In the genomic region with DNA sequence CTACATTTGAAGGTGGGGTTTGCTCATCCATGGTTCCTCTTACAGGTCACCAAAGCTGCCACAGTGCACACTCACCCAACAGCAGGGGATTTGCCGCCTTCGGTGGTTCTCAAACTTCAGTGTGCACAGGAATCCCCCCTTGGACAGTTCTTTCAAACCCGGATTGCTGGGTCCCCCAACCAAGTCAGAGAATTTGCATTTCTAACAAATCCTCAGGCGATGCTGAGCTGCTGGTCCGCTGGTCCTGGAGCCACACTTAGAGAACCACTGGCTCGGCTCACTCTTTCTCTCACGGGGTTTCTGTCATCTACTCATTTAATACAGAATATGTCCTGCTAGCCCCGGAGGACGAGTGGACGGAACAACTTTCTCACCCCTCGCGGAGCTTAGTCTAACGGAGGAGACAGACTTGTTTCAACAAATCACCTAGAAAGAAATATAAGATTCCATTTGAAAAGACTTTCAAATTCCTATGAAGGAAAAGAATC, we compare ENCODE assay signal across 9 cellular contexts. TPM values are rescaled to one million over a fixed set of nuclear protein-coding genes. Genes with fewer than 3 reads are reported as not detected.
DNase-seq lines count a peak whose midpoint lies in the region; ATAC-seq and TF ChIP-seq lines count a peak whose summit lies in the region.
"Had no signal": no experiment of that assay in that cellular context is flagged by ENCODE, and none has a peak within 500 bp of the region (broad histone marks: within the 10 kb centered on the region; RNA-seq: fewer than 3 reads in every experiment).

No MANE protein-coding gene starts in this region.

- H3K4me3 ChIP-seq in MG63, result no peak overlapping the region

- peak overlapping the region; percentile 66; the same call in 1 of the 2 replicates for H3K4me3 Mint-ChIP-seq in HFFc6
- peak overlapping the region; percentile 76 for H3K4me3 Mint-ChIP-seq in activated T-helper 1 cell treated with anti-CD3 and anti-CD28 coated beads, Interleukin-12 subunit alpha, Interleukin-12 subunit beta, Interleukin-2, Interleukin-4 antibody, amounts not matched to agents 30 ng/mL and 10 ng/mL and 1 ng/mL, durations not matched to agents 14 hours and 24 hours and 36 hours
- H3K4me3 Mint-ChIP-seq in stimulated activated effector memory CD8-positive, alpha-beta T cell treated with anti-CD3 and anti-CD28 coated beads, Interleukin-12 subunit alpha, Interleukin-12 subunit beta, amount 100 ng/mL, for 72 hours, result peak overlapping the region; percentile 76

- intact Hi-C loops in activated T-helper 1 cell treated with anti-CD3 and anti-CD28 coated beads, Interleukin-12 subunit alpha, Interleukin-12 subunit beta, Interleukin-2, Interleukin-4 antibody, amounts not matched to agents 30 ng/mL and 10 ng/mL and 1 ng/mL, durations not matched to agents 14 hours and 24 hours and 36 hours (cut with micrococcal nuclease), result loop anchor here (1.0 to 2.0 kb wide), 6 partner anchors 24 to 882 kb away; partner anchors contain the start of gene ZFP36L1

- H3K36me3 ChIP-seq in MG63, result no peaks in the 10 kb centered on the region
- H3K36me3 ChIP-seq: cardiac muscle cell had no signal

- H3K36me3 Mint-ChIP-seq in HFFc6 (ENCODE audit: low read depth), result peaks cover 7% of the 10 kb centered on the region
- H3K36me3 Mint-ChIP-seq in activated T-helper 1 cell treated with anti-CD3 and anti-CD28 coated beads, Interleukin-12 subunit alpha, Interleukin-12 subunit beta, Interleukin-2, Interleukin-4 antibody, amounts not matched to agents 30 ng/mL and 10 ng/mL and 1 ng/mL, durations not matched to agents 14 hours and 24 hours and 36 hours (ENCODE audit: low read depth), result no peaks in the 10 kb centered on the region
- no peaks in the 10 kb centered on the region for H3K36me3 Mint-ChIP-seq in stimulated activated effector memory CD8-positive, alpha-beta T cell treated with anti-CD3 and anti-CD28 coated beads, Interleukin-12 subunit alpha, Interleukin-12 subunit beta, amount 100 ng/mL, for 72 hours

- peaks cover 40% of the 10 kb centered on the region for H3K4me1 Mint-ChIP-seq in HFFc6 (ENCODE audit: low read depth)
- peaks cover 63% of the 10 kb centered on the region for H3K4me1 Mint-ChIP-seq in activated T-helper 1 cell treated with anti-CD3 and anti-CD28 coated beads, Interleukin-12 subunit alpha, Interleukin-12 subunit beta, Interleukin-2, Interleukin-4 antibody, amounts not matched to agents 30 ng/mL and 10 ng/mL and 1 ng/mL, durations not matched to agents 14 hours and 24 hours and 36 hours (ENCODE audit: low read depth)
- H3K4me1 Mint-ChIP-seq in stimulated activated effector memory CD8-positive, alpha-beta T cell treated with anti-CD3 and anti-CD28 coated beads, Interleukin-12 subunit alpha, Interleukin-12 subunit beta, amount 100 ng/mL, for 72 hours, result peaks cover 77% of the 10 kb centered on the region

- ATAC-seq in stimulated activated effector memory CD8-positive, alpha-beta T cell treated with anti-CD3 and anti-CD28 coated beads, Interleukin-12 subunit alpha, Interleukin-12 subunit beta, amount 100 ng/mL, for 72 hours, result no peak
- no peak for ATAC-seq in GM19035 (IDR thresholded peaks at IDR 0.05; ENCODE audit: unreplicated experiment)
- ATAC-seq in GM19395 (IDR thresholded peaks at IDR 0.05; ENCODE audit: unreplicated experiment), result no peak

- peaks cover 4% of the 10 kb centered on the region; the same call in 1 of the 2 replicates for H3K27me3 Mint-ChIP-seq in HFFc6 (ENCODE audit: insufficient read depth)
- H3K27me3 Mint-ChIP-seq in activated T-helper 1 cell treated with anti-CD3 and anti-CD28 coated beads, Interleukin-12 subunit alpha, Interleukin-12 subunit beta, Interleukin-2, Interleukin-4 antibody, amounts not matched to agents 30 ng/mL and 10 ng/mL and 1 ng/mL, durations not matched to agents 14 hours and 24 hours and 36 hours (ENCODE audit: insufficient read depth), result no peaks in the 10 kb centered on the region

- no peaks in the 10 kb centered on the region for H3K27me3 ChIP-seq in MG63
- H3K27me3 ChIP-seq: cardiac muscle cell had no signal

- no peak for DNase-seq in HFFc6
- no peak for DNase-seq in activated T-helper 1 cell treated with anti-CD3 and anti-CD28 coated beads, Interleukin-12 subunit alpha, Interleukin-12 subunit beta, Interleukin-2, Interleukin-4 antibody, amounts not matched to agents 30 ng/mL and 10 ng/mL and 1 ng/mL, durations not matched to agents 14 hours and 24 hours and 36 hours (ENCODE audit: low spot score)
- DNase-seq in iPS-NIHi7 (ENCODE audit: extremely low spot score), result peak; percentile 5
- no peak for DNase-seq in stimulated activated effector memory CD8-positive, alpha-beta T cell treated with anti-CD3 and anti-CD28 coated beads, Interleukin-12 subunit alpha, Interleukin-12 subunit beta, amount 100 ng/mL, for 72 hours (ENCODE audit: low spot score in 2 of 2)
- DNase-seq in retina, result no peak
- no peak for DNase-seq in MG63

- no peaks in the 10 kb centered on the region for H3K9me3 ChIP-seq in MG63

- peak; percentile 2; the same call in 1 of the 2 replicates for TF ChIP-seq CTCF in HFFc6 (IDR thresholded peaks at IDR 0.05)

- peak overlapping the region; percentile 76 for H3K27ac Mint-ChIP-seq in HFFc6
- peak overlapping the region; percentile 85 for H3K27ac Mint-ChIP-seq in activated T-helper 1 cell treated with anti-CD3 and anti-CD28 coated beads, Interleukin-12 subunit alpha, Interleukin-12 subunit beta, Interleukin-2, Interleukin-4 antibody, amounts not matched to agents 30 ng/mL and 10 ng/mL and 1 ng/mL, durations not matched to agents 14 hours and 24 hours and 36 hours
- peak overlapping the region; percentile 93 for H3K27ac Mint-ChIP-seq in stimulated activated effector memory CD8-positive, alpha-beta T cell treated with anti-CD3 and anti-CD28 coated beads, Interleukin-12 subunit alpha, Interleukin-12 subunit beta, amount 100 ng/mL, for 72 hours

- H3K9me3 Mint-ChIP-seq in HFFc6, result no peaks in the 10 kb centered on the region
- no peaks in the 10 kb centered on the region for H3K9me3 Mint-ChIP-seq in activated T-helper 1 cell treated with anti-CD3 and anti-CD28 coated beads, Interleukin-12 subunit alpha, Interleukin-12 subunit beta, Interleukin-2, Interleukin-4 antibody, amounts not matched to agents 30 ng/mL and 10 ng/mL and 1 ng/mL, durations not matched to agents 14 hours and 24 hours and 36 hours
- no peaks in the 10 kb centered on the region for H3K9me3 Mint-ChIP-seq in stimulated activated effector memory CD8-positive, alpha-beta T cell treated with anti-CD3 and anti-CD28 coated beads, Interleukin-12 subunit alpha, Interleukin-12 subunit beta, amount 100 ng/mL, for 72 hours

RNA-seq across cellular contexts. Expression of gene ZFP36L1, which starts 24.1 kb away (rescaled TPM):
- total RNA-seq in HFFc6 (2021; fragmentation: NEBNext Ultra II Directional; extraction: Animal tissue kit (Norgen Biotek cat#: 25700)), result 100 to 1,000 TPM; 135 to 161 (median 144) TPM
- total RNA-seq in activated T-helper 1 cell treated with anti-CD3 and anti-CD28 coated beads, Interleukin-12 subunit alpha, Interleukin-12 subunit beta, Interleukin-2, Interleukin-4 antibody, amounts not matched to agents 30 ng/mL and 10 ng/mL and 1 ng/mL, durations not matched to agents 14 hours and 24 hours and 36 hours, result 149 and 156 TPM in 2 replicates
- 9.3 and 30.2 TPM in 2 replicates for total RNA-seq in MG63 (2014; rRNA removed; shearing (Covaris generic); ENCODE audit: low replicate concordance)
